In genomic region chr6:122553697-122554096, GRCh38 we compare ENCODE assay signal across 28 cellular contexts. TPM values are rescaled to one million over a fixed set of nuclear protein-coding genes. Genes with fewer than 3 reads are reported as not detected.
DNase-seq lines count a peak whose midpoint lies in the region; ATAC-seq and TF ChIP-seq lines count a peak whose summit lies in the region.
"Had no signal": no experiment of that assay in that cellular context is flagged by ENCODE, and none has a peak within 500 bp of the region (broad histone marks: within the 10 kb centered on the region; RNA-seq: fewer than 3 reads in every experiment).

No MANE protein-coding gene starts in this region.

- H3K4me3 Mint-ChIP-seq in brain = no peak overlapping the region
- H3K4me3 Mint-ChIP-seq: CD8-positive, alpha-beta memory T cell; dendritic cell treated with granulocyte-macrophage colony-stimulating factor and Interleukin-4, amounts not matched to agents 40 ng/mL and 50 ng/mL, for 4 days; naive thymus-derived CD4-positive, alpha-beta T cell; WTC11 had no signal

- H3K4me3 ChIP-seq in psoas muscle = no peak overlapping the region
- H3K4me3 ChIP-seq: cardiac muscle cell, smooth muscle cell had no signal

- H3K4me1 Mint-ChIP-seq in brain = peaks cover 23% of the 10 kb centered on the region
- H3K4me1 Mint-ChIP-seq: CD8-positive, alpha-beta memory T cell; naive thymus-derived CD4-positive, alpha-beta T cell; WTC11 had no signal

- H3K27ac Mint-ChIP-seq in brain = peak overlapping the region in 4 of 5 experiments; percentile 9 to 54 (median 34)
- H3K27ac Mint-ChIP-seq: activated naive CD4-positive, alpha-beta T cell treated with anti-CD3 and anti-CD28 coated beads, Interleukin-2, amount 50 U/mL, for 72 hours; CD8-positive, alpha-beta memory T cell; dendritic cell treated with granulocyte-macrophage colony-stimulating factor and Interleukin-4, amounts not matched to agents 40 ng/mL and 50 ng/mL, for 4 days; naive thymus-derived CD4-positive, alpha-beta T cell; WTC11 had no signal

- intact Hi-C loops in psoas muscle (cut with DNase I) = no loop called here

- WGBS in psoas muscle, 3 donors = 49 to 50% (median 49%) methylated on average over 3 of the region's 3 CpGs

- DNase-seq in NCI-H1092 treated with DMSO at 0.1 percent for 48 hours (lab: John Stamatoyannopoulos, UW) = peak; percentile 4
- DNase-seq in NCI-H1092 (lab: John Stamatoyannopoulos, UW) = no peak
- peak; percentile 72 for DNase-seq in NCI-H524 treated with DMSO at 0.1 percent for 48 hours (lab: John Stamatoyannopoulos, UW)
- DNase-seq in GM03348 (ENCODE audit: low spot score) = no peak
- DNase-seq in psoas muscle = no peak
- DNase-seq in middle frontal gyrus (ENCODE audit: extremely low spot score, low spot score) = no peak
- DNase-seq: activated CD8-positive, alpha-beta memory T cell treated with anti-CD3 and anti-CD28 coated beads, Interleukin-2, amount 50 U/mL, for 4 hours; AML-193; anterior cingulate cortex; CD8-positive, alpha-beta memory T cell; DMS79 treated with DMSO at 0.1 percent for 48 hours; KG1; mesendoderm; naive thymus-derived CD4-positive, alpha-beta T cell; NCI-H2029; NCI-H510A treated with DMSO at 0.1 percent for 48 hours; retina; stimulated activated CD4-positive, alpha-beta T cell treated with anti-CD3 and anti-CD28 coated beads, Interleukin-2, amount 100 ng/mL, for 24 hours; T-helper 9 cell; trophoblast cell had no signal

- no peaks in the 10 kb centered on the region for H3K36me3 ChIP-seq in psoas muscle (ENCODE audit: insufficient read depth in 1 of 2, low read depth in 1 of 2)
- H3K36me3 ChIP-seq: cardiac muscle cell had no signal

- H3K9me3 ChIP-seq in psoas muscle = no peaks in the 10 kb centered on the region

- peaks cover 0 to 23% (median 8%) of the 10 kb centered on the region in 5 experiments for H3K9me3 Mint-ChIP-seq in brain

- H3K36me3 Mint-ChIP-seq in brain = peaks cover 15% of the 10 kb centered on the region
- H3K36me3 Mint-ChIP-seq: activated naive CD4-positive, alpha-beta T cell treated with anti-CD3 and anti-CD28 coated beads, Interleukin-2, amount 50 U/mL, for 72 hours; CD8-positive, alpha-beta memory T cell; naive thymus-derived CD4-positive, alpha-beta T cell had no signal

- no peak overlapping the region for H3K27ac ChIP-seq in psoas muscle
- H3K27ac ChIP-seq: RWPE1 had no signal

- ATAC-seq in psoas muscle (no peak), HG02588 (IDR thresholded peaks at IDR 0.05; ENCODE audit: unreplicated experiment) (no peak)
- ATAC-seq: activated naive CD4-positive, alpha-beta T cell treated with anti-CD3 and anti-CD28 coated beads, Interleukin-2, amount 50 U/mL, for 72 hours; naive thymus-derived CD4-positive, alpha-beta T cell; WTC11 had no signal

- TF ChIP-seq CTCF in brain (conservative IDR thresholded peaks at IDR 0.05) (no peak), psoas muscle (IDR thresholded peaks at IDR 0.05) (no peak)

- H3K4me1 ChIP-seq in psoas muscle = no peaks in the 10 kb centered on the region

- H3K27me3 Mint-ChIP-seq in brain = peaks cover 5% of the 10 kb centered on the region

- no peaks in the 10 kb centered on the region for H3K27me3 ChIP-seq in psoas muscle (ENCODE audit: insufficient read depth in 3 of 3, low read length in 2 of 3)
- H3K27me3 ChIP-seq: cardiac muscle cell had no signal

RNA-seq across cellular contexts. Expression of gene PKIB, which starts 56.5 kb away (rescaled TPM):
- polyA plus RNA-seq in brain (ENCODE audit: insufficient read depth, low read depth, low replicate concordance) (8.3 TPM), psoas muscle (1 to 10 TPM in 1 of 3 donors, under 1 TPM in 2; 0.44 to 2.4 (median 0.47) TPM)
- total RNA-seq in psoas muscle = 1 to 10 TPM in 2 of 4 donors, under 1 TPM in 2; 0.20 to 1.1 (median 0.84) TPM

Comparison
In these comparisons a context has a peak if more than half of its experiments do, and no peak if none do; other contexts are left out.
1. DNase-seq: peak in NCI-H1092 treated with DMSO at 0.1 percent for 48 hours (single experiment) and NCI-H524 treated with DMSO at 0.1 percent for 48 hours (single experiment); none in NCI-H1092 (single experiment), GM03348 (single experiment), psoas muscle (0 of 2) and middle frontal gyrus (single experiment).